In genomic region chr14:90518941-90519256, GRCh38 we compare ENCODE assay signal across 9 cellular contexts.
A peak's percentile ranks its signal among the peaks of the same experiment; 100 is the strongest.
DNase-seq lines count a peak whose midpoint lies in the region; ATAC-seq and TF ChIP-seq lines count a peak whose summit lies in the region.
"Had no signal": no experiment of that assay in that cellular context is flagged by ENCODE, and none has a peak within 500 bp of the region (broad histone marks: within the 10 kb centered on the region; RNA-seq: fewer than 3 reads in every experiment).

No MANE protein-coding gene starts in this region.

- no peaks in the 10 kb centered on the region for H3K27me3 ChIP-seq in layer of hippocampus (ENCODE audit: control insufficient read depth, insufficient read depth, low read length)
- H3K27me3 ChIP-seq: SJCRH30 had no signal

- TF ChIP-seq CTCF in GM12873 (IDR thresholded peaks at IDR 0.05; ENCODE audit: insufficient read depth, low read depth, low read length, missing control alignments): peak; percentile 77

- peak; percentile 23 for DNase-seq in NCI-H460 (ENCODE audit: extremely low read depth, low read depth)
- DNase-seq in activated effector memory CD4-positive, alpha-beta T cell treated with Interleukin-2 at 50 U/mL for 16 hours: peak; percentile 10
- peak; percentile 4 to 23 for DNase-seq in stimulated activated CD8-positive, alpha-beta memory T cell treated with anti-CD3 and anti-CD28 coated beads, Interleukin-7, amount 100 ng/mL, for 1 hour (ENCODE audit: low read depth in 2 of 2)
- DNase-seq in MV-4-11 (lab: John Stamatoyannopoulos, UW): no peak

- H3K27ac ChIP-seq in layer of hippocampus (ENCODE audit: low read depth, low read length): peak overlapping the region; percentile 71
- H3K27ac ChIP-seq: SJCRH30 had no signal

- ATAC-seq in HG02970 (IDR thresholded peaks at IDR 0.05; ENCODE audit: low FRiP score, unreplicated experiment): no peak
- no peak for ATAC-seq in GM18907 (IDR thresholded peaks at IDR 0.05; ENCODE audit: unreplicated experiment)
